17 cellular contexts compared by ENCODE assay signal in genomic region chr2:69123182-69123581, GRCh38.
"Had no signal": no experiment of that assay in that cellular context is flagged by ENCODE, and none has a peak within 500 bp of the region (broad histone marks: within the 10 kb centered on the region; RNA-seq: fewer than 3 reads in every experiment).

No MANE protein-coding gene starts in this region.

- H3K27ac ChIP-seq: pancreas, transverse colon, vagina had no signal

- H3K9me3 ChIP-seq: pancreas, transverse colon, vagina had no signal

- H3K27me3 ChIP-seq: pancreas, transverse colon, vagina had no signal

- H3K4me3 Mint-ChIP-seq: activated CD4-positive, alpha-beta T cell treated with anti-CD3 and anti-CD28 coated beads, Interleukin-2, amount 10 ng/mL, durations not matched to agents 24 days and 14 days; naive thymus-derived CD4-positive, alpha-beta T cell had no signal

- H3K36me3 ChIP-seq: pancreas, transverse colon had no signal

- H3K9me3 Mint-ChIP-seq: activated CD4-positive, alpha-beta T cell treated with anti-CD3 and anti-CD28 coated beads, Interleukin-2, amount 10 ng/mL, durations not matched to agents 24 days and 14 days had no signal

- H3K36me3 Mint-ChIP-seq: naive thymus-derived CD4-positive, alpha-beta T cell had no signal

- H3K4me1 Mint-ChIP-seq: activated CD4-positive, alpha-beta T cell treated with anti-CD3 and anti-CD28 coated beads, Interleukin-2, amount 10 ng/mL, durations not matched to agents 24 days and 14 days had no signal

- DNase-seq: activated CD4-positive, alpha-beta T cell treated with anti-CD3 and anti-CD28 coated beads, Interleukin-2, amount 10 ng/mL, durations not matched to agents 24 days and 14 days; activated CD8-positive, alpha-beta memory T cell treated with anti-CD3 and anti-CD28 coated beads for 24 hours; activated CD8-positive, alpha-beta memory T cell treated with anti-CD3 and anti-CD28 coated beads, Interleukin-2, amount 50 U/mL, for 48 hours; activated effector memory CD4-positive, alpha-beta T cell treated with Interleukin-2 at 50 U/mL for 16 hours; activated naive CD4-positive, alpha-beta T cell treated with anti-CD3 and anti-CD28 coated beads, Interleukin-2, amount 50 U/mL, for 16 hours; activated T-cell treated with anti-CD3 and anti-CD28 coated beads, Interleukin-2, amount 50 U/mL, for 48 hours; foreskin melanocyte; mesendoderm; naive thymus-derived CD4-positive, alpha-beta T cell; pancreas; stimulated activated CD4-positive, alpha-beta T cell treated with anti-CD3 and anti-CD28 coated beads, Interleukin-12 subunit alpha, Interleukin-12 subunit beta, amount 100 ng/mL, for 4 hours; stimulated activated CD4-positive, alpha-beta T cell treated with anti-CD3 and anti-CD28 coated beads, Interleukin-1b, Interleukin-23, amount 100 ng/mL, for 48 hours; stimulated activated naive CD4-positive, alpha-beta T cell treated with Interleukin-2 at 50 U/mL for 16 hours; substantia nigra; T1000; transverse colon had no signal

- H3K4me3 ChIP-seq: pancreas, transverse colon, vagina had no signal

- H3K4me1 ChIP-seq: pancreas had no signal

- H3K27ac Mint-ChIP-seq: activated CD4-positive, alpha-beta T cell treated with anti-CD3 and anti-CD28 coated beads, Interleukin-2, amount 10 ng/mL, durations not matched to agents 24 days and 14 days; naive thymus-derived CD4-positive, alpha-beta T cell had no signal

- ATAC-seq: naive thymus-derived CD4-positive, alpha-beta T cell; pancreas had no signal
